ENCODE assay signal across 18 cellular contexts in genomic region chr2:28318023-28318422, GRCh38.
A peak's percentile ranks its signal among the peaks of the same experiment; 100 is the strongest.
DNase-seq lines count a peak whose midpoint lies in the region; ATAC-seq and TF ChIP-seq lines count a peak whose summit lies in the region.
"Had no signal": no experiment of that assay in that cellular context is flagged by ENCODE, and none has a peak within 500 bp of the region (broad histone marks: within the 10 kb centered on the region; RNA-seq: fewer than 3 reads in every experiment).

No MANE protein-coding gene starts in this region.

- no peak overlapping the region for H3K4me3 Mint-ChIP-seq in osteocyte (ENCODE audit: unreplicated experiment)
- H3K4me3 Mint-ChIP-seq: B cell; CD4-positive, CD25-positive, alpha-beta regulatory T cell had no signal

- POLR2A ChIA-PET in HEK293T (lab: Yijun Ruan, JAX), result no interaction called here

- H3K27me3 ChIP-seq in esophagus (ENCODE audit: control insufficient read depth in 1 of 2, insufficient read depth in 2 of 2, low read length in 2 of 2), result no peaks in the 10 kb centered on the region
- no peaks in the 10 kb centered on the region for H3K27me3 ChIP-seq in vagina
- H3K27me3 ChIP-seq: SJSA1 had no signal

- peaks cover 36% of the 10 kb centered on the region for H3K4me1 Mint-ChIP-seq in osteocyte (ENCODE audit: unreplicated experiment)
- H3K4me1 Mint-ChIP-seq: B cell had no signal

- ATAC-seq in HG02970 (IDR thresholded peaks at IDR 0.05; ENCODE audit: low FRiP score, unreplicated experiment), result no peak

- H3K4me1 ChIP-seq in esophagus (ENCODE audit: control insufficient read depth in 2 of 2, insufficient read depth in 2 of 2, low read length in 1 of 2), result peaks cover 9 to 24% of the 10 kb centered on the region in 2 donors
- peaks cover 42% of the 10 kb centered on the region for H3K4me1 ChIP-seq in vagina

- H3K36me3 Mint-ChIP-seq in osteocyte (ENCODE audit: unreplicated experiment), result peaks cover 4% of the 10 kb centered on the region

- no peak overlapping the region for H3K27ac Mint-ChIP-seq in osteocyte (ENCODE audit: unreplicated experiment)
- H3K27ac Mint-ChIP-seq: B cell had no signal

- intact Hi-C loops in vagina (cut with DNase I), result no loop called here
- intact Hi-C loops in posterior vena cava (cut with DNase I), result no loop called here

- H3K4me3 ChIP-seq in esophagus (ENCODE audit: low read depth in 1 of 2, low read length in 2 of 2) (no peak overlapping the region), vagina (no peak overlapping the region)
- H3K4me3 ChIP-seq: HAP-1, SJSA1 had no signal

- no peaks in the 10 kb centered on the region for H3K9me3 Mint-ChIP-seq in osteocyte (ENCODE audit: unreplicated experiment)
- H3K9me3 Mint-ChIP-seq: CD4-positive, CD25-positive, alpha-beta regulatory T cell had no signal

- peak; percentile 17 for DNase-seq in RPMI7951 (ENCODE audit: low read depth)
- peak; percentile 19 for DNase-seq in osteocyte (ENCODE audit: extremely low spot score, unreplicated experiment)
- DNase-seq in vagina (ENCODE audit: extremely low spot score in 2 of 2), result peak in 1 of 2 donors; percentile 75
- DNase-seq in posterior vena cava (ENCODE audit: low spot score), result no peak
- DNase-seq in HEK293T (ENCODE audit: extremely low spot score), result no peak
- DNase-seq: Caco-2; CD4-positive, CD25-positive, alpha-beta regulatory T cell; KBM-7; MV-4-11; NCI-H1417 treated with DMSO at 0.1 percent for 48 hours; NCI-H1930; NCI-H774; PC-3 had no signal

- no peak for TF ChIP-seq POLR2A in vagina (IDR thresholded peaks at IDR 0.05)

- H3K27me3 Mint-ChIP-seq in osteocyte (ENCODE audit: unreplicated experiment), result no peaks in the 10 kb centered on the region
- H3K27me3 Mint-ChIP-seq: B cell; CD4-positive, CD25-positive, alpha-beta regulatory T cell had no signal

- peak overlapping the region; percentile 95 to 97 for H3K27ac ChIP-seq in esophagus (ENCODE audit: low read depth in 2 of 2, low read length in 1 of 2)
- H3K27ac ChIP-seq in vagina, result peak overlapping the region; percentile 64
- H3K27ac ChIP-seq: SJSA1 had no signal

- TF ChIP-seq CTCF in osteocyte (IDR thresholded peaks at IDR 0.05) (no peak), vagina (IDR thresholded peaks at IDR 0.05) (no peak)

- H3K9me3 ChIP-seq in esophagus (ENCODE audit: control insufficient read depth in 2 of 2, insufficient read depth in 1 of 2, low read depth in 1 of 2, low read length in 1 of 2) (no peaks in the 10 kb centered on the region), vagina (no peaks in the 10 kb centered on the region)
- H3K9me3 ChIP-seq: Caco-2, HAP-1, SJSA1 had no signal

- H3K36me3 ChIP-seq in esophagus (ENCODE audit: control insufficient read depth in 2 of 2, insufficient read depth in 2 of 2, low read length in 1 of 2) (no peaks in the 10 kb centered on the region), vagina (no peaks in the 10 kb centered on the region)
- H3K36me3 ChIP-seq: HAP-1, SJSA1 had no signal

- CTCF ChIA-PET in HEK293T (lab: Yijun Ruan, JAX), result no interaction called here

- 78 to 79% methylated on average over 5 of the region's 5 CpGs for whole genome bisulfite sequencing in esophagus, 2 donors

TF ChIP-seq in HEK293T, 16 proteins besides CTCF, POLR2A, EP300 and RAD21:
- no peak for TF ChIP-seq ARNT (IDR thresholded peaks at IDR 0.05)
- TF ChIP-seq NFRKB (IDR thresholded peaks at IDR 0.05), result no peak
- TF ChIP-seq L3MBTL2 (conservative IDR thresholded peaks at IDR 0.05), result no peak
- no peak for TF ChIP-seq FOXA1 (IDR thresholded peaks at IDR 0.05)
- no peak for TF ChIP-seq TARDBP (IDR thresholded peaks at IDR 0.05)
- no peak for TF ChIP-seq HDGF (IDR thresholded peaks at IDR 0.05; ENCODE audit: borderline replicate concordance)

Comparison
In these comparisons a context has a peak if more than half of its experiments do, and no peak if none do; other contexts are left out.
1. DNase-seq: peak in RPMI7951 (single experiment) and osteocyte (single experiment); none in posterior vena cava (single experiment) and HEK293T (single experiment).